In genomic region chr3:188700918-188701317, GRCh38 we compare ENCODE assay signal across 19 cellular contexts.
A peak's percentile ranks its signal among the peaks of the same experiment; 100 is the strongest.
DNase-seq lines count a peak whose midpoint lies in the region; ATAC-seq and TF ChIP-seq lines count a peak whose summit lies in the region.
"Had no signal": no experiment of that assay in that cellular context is flagged by ENCODE, and none has a peak within 500 bp of the region (broad histone marks: within the 10 kb centered on the region; RNA-seq: fewer than 3 reads in every experiment).

No MANE protein-coding gene starts in this region.

- peaks cover 17% of the 10 kb centered on the region for H3K79me2 ChIP-seq in OCI-LY3 (ENCODE audit: low read length)

- peak overlapping the region; percentile 25 for H3K27ac Mint-ChIP-seq in activated T-cell treated with anti-CD3 and anti-CD28 coated beads, Interleukin-2, amount 50 U/mL, for 72 hours
- peak overlapping the region; percentile 86 for H3K27ac Mint-ChIP-seq in dendritic cell treated with granulocyte-macrophage colony-stimulating factor and Interleukin-4, amounts not matched to agents 40 ng/mL and 50 ng/mL, for 4 days
- peak overlapping the region; percentile 78 for H3K27ac Mint-ChIP-seq in stimulated activated naive CD8-positive, alpha-beta T cell treated with anti-CD3 and anti-CD28 coated beads, Interleukin-15, Interleukin-2, amounts not matched to agents 100 ng/mL and 50 ng/mL, for 24 hours
- H3K27ac Mint-ChIP-seq: CD8-positive, alpha-beta T cell; IgD-negative memory B cell had no signal

- no peaks in the 10 kb centered on the region for H3K9me3 ChIP-seq in OCI-LY3 (ENCODE audit: insufficient read depth, low read length)
- H3K9me3 ChIP-seq: Peyer's patch, SJCRH30 had no signal

- H2AFZ ChIP-seq in OCI-LY3 (ENCODE audit: low read depth, low read length), result no peak overlapping the region

- DNase-seq in activated T-cell treated with anti-CD3 and anti-CD28 coated beads, Interleukin-2, amount 50 U/mL, for 72 hours, result no peak
- DNase-seq in activated T-cell treated with anti-CD3 and anti-CD28 coated beads, Interleukin-2, amount 50 U/mL, for 1 hour, result no peak
- no peak for DNase-seq in NCI-H187 treated with DMSO at 0.1 percent for 48 hours (lab: John Stamatoyannopoulos, UW)
- no peak for DNase-seq in DMS 273 (lab: John Stamatoyannopoulos, UW; ENCODE audit: unreplicated experiment)
- no peak for DNase-seq in NCI-H1092 treated with DMSO at 0.1 percent for 48 hours (lab: John Stamatoyannopoulos, UW)
- DNase-seq: CD8-positive, alpha-beta T cell; NCI-H1105 treated with DMSO at 0.1 percent for 48 hours; NCI-H2081; NCI-H2171; NCI-H345; NCI-H524; NCI-H774; NK-92 treated with Interleukin-12 subunit alpha and Interleukin-12 subunit beta, amount 100 ng/mL, for 24 hours; Peyer's patch; SJCRH30 had no signal

- H3K4me3 Mint-ChIP-seq in activated T-cell treated with anti-CD3 and anti-CD28 coated beads, Interleukin-2, amount 50 U/mL, for 72 hours, result peak overlapping the region in 1 of 2 donors; percentile 23
- no peak overlapping the region for H3K4me3 Mint-ChIP-seq in dendritic cell treated with granulocyte-macrophage colony-stimulating factor and Interleukin-4, amounts not matched to agents 40 ng/mL and 50 ng/mL, for 4 days
- peak overlapping the region; percentile 46 for H3K4me3 Mint-ChIP-seq in stimulated activated naive CD8-positive, alpha-beta T cell treated with anti-CD3 and anti-CD28 coated beads, Interleukin-15, Interleukin-2, amounts not matched to agents 100 ng/mL and 50 ng/mL, for 24 hours
- H3K4me3 Mint-ChIP-seq: CD8-positive, alpha-beta T cell; IgD-negative memory B cell had no signal

- no peaks in the 10 kb centered on the region for H3K36me3 ChIP-seq in OCI-LY3 (replicated peaks; ENCODE audit: low read depth, low read length)
- H3K36me3 ChIP-seq: Peyer's patch, SJCRH30 had no signal

- ATAC-seq in activated T-cell treated with anti-CD3 and anti-CD28 coated beads, Interleukin-2, amount 50 U/mL, for 72 hours (replicated peaks in 1 of 2), result peak; percentile 42 to 50
- ATAC-seq: CD8-positive, alpha-beta T cell had no signal

- peak overlapping the region; percentile 57 for H3K4me3 ChIP-seq in OCI-LY3 (ENCODE audit: low read length)
- H3K4me3 ChIP-seq: Peyer's patch, SJCRH30 had no signal

- no peaks in the 10 kb centered on the region for H4K20me1 ChIP-seq in OCI-LY3 (ENCODE audit: insufficient read depth, low read length)

- H3K4me1 Mint-ChIP-seq in activated T-cell treated with anti-CD3 and anti-CD28 coated beads, Interleukin-2, amount 50 U/mL, for 72 hours (ENCODE audit: low read depth), result peaks cover 44% of the 10 kb centered on the region
- H3K4me1 Mint-ChIP-seq in dendritic cell treated with granulocyte-macrophage colony-stimulating factor and Interleukin-4, amounts not matched to agents 40 ng/mL and 50 ng/mL, for 4 days (ENCODE audit: low read depth), result peaks cover 55% of the 10 kb centered on the region
- H3K4me1 Mint-ChIP-seq in stimulated activated naive CD8-positive, alpha-beta T cell treated with anti-CD3 and anti-CD28 coated beads, Interleukin-15, Interleukin-2, amounts not matched to agents 100 ng/mL and 50 ng/mL, for 24 hours (ENCODE audit: low read depth), result peaks cover 49% of the 10 kb centered on the region

- TF ChIP-seq CTCF in OCI-LY3 (IDR thresholded peaks at IDR 0.05; ENCODE audit: low read depth, low read length), result no peak

- peaks cover 0 to 2% of the 10 kb centered on the region in 2 donors for H3K36me3 Mint-ChIP-seq in activated T-cell treated with anti-CD3 and anti-CD28 coated beads, Interleukin-2, amount 50 U/mL, for 72 hours (ENCODE audit: insufficient read depth in 2 of 2)
- peaks cover 8% of the 10 kb centered on the region for H3K36me3 Mint-ChIP-seq in dendritic cell treated with granulocyte-macrophage colony-stimulating factor and Interleukin-4, amounts not matched to agents 40 ng/mL and 50 ng/mL, for 4 days (ENCODE audit: low read depth)
- H3K36me3 Mint-ChIP-seq in stimulated activated naive CD8-positive, alpha-beta T cell treated with anti-CD3 and anti-CD28 coated beads, Interleukin-15, Interleukin-2, amounts not matched to agents 100 ng/mL and 50 ng/mL, for 24 hours (ENCODE audit: low read depth), result peaks cover 3% of the 10 kb centered on the region
- H3K36me3 Mint-ChIP-seq: CD8-positive, alpha-beta T cell had no signal

- peak overlapping the region; percentile 99 for H3K27ac ChIP-seq in OCI-LY3 (ENCODE audit: low read length)
- H3K27ac ChIP-seq: Peyer's patch, SJCRH30 had no signal

- peak overlapping the region; percentile 98 for H3K9ac ChIP-seq in OCI-LY3 (ENCODE audit: low read length)

- H3K9me3 Mint-ChIP-seq in activated T-cell treated with anti-CD3 and anti-CD28 coated beads, Interleukin-2, amount 50 U/mL, for 72 hours, result no peaks in the 10 kb centered on the region
- no peaks in the 10 kb centered on the region for H3K9me3 Mint-ChIP-seq in dendritic cell treated with granulocyte-macrophage colony-stimulating factor and Interleukin-4, amounts not matched to agents 40 ng/mL and 50 ng/mL, for 4 days
- no peaks in the 10 kb centered on the region for H3K9me3 Mint-ChIP-seq in stimulated activated naive CD8-positive, alpha-beta T cell treated with anti-CD3 and anti-CD28 coated beads, Interleukin-15, Interleukin-2, amounts not matched to agents 100 ng/mL and 50 ng/mL, for 24 hours
- H3K9me3 Mint-ChIP-seq: CD8-positive, alpha-beta T cell; IgD-negative memory B cell had no signal

- H3K4me1 ChIP-seq in OCI-LY3 (ENCODE audit: low read length), result peaks cover 93% of the 10 kb centered on the region
- H3K4me1 ChIP-seq: Peyer's patch, SJCRH30 had no signal

- peaks cover 28% of the 10 kb centered on the region for H3K27me3 Mint-ChIP-seq in activated T-cell treated with anti-CD3 and anti-CD28 coated beads, Interleukin-2, amount 50 U/mL, for 72 hours (ENCODE audit: low read depth)
- H3K27me3 Mint-ChIP-seq in dendritic cell treated with granulocyte-macrophage colony-stimulating factor and Interleukin-4, amounts not matched to agents 40 ng/mL and 50 ng/mL, for 4 days, result no peaks in the 10 kb centered on the region
- H3K27me3 Mint-ChIP-seq in stimulated activated naive CD8-positive, alpha-beta T cell treated with anti-CD3 and anti-CD28 coated beads, Interleukin-15, Interleukin-2, amounts not matched to agents 100 ng/mL and 50 ng/mL, for 24 hours, result no peaks in the 10 kb centered on the region

- intact Hi-C loops in dendritic cell treated with granulocyte-macrophage colony-stimulating factor and Interleukin-4, amounts not matched to agents 40 ng/mL and 50 ng/mL, for 4 days (cut with micrococcal nuclease), result loop anchor here (2.0 to 10.0 kb wide), 3 partner anchors 14 to 254 kb away; no protein-coding TSS in a partner anchor

- H3K27me3 ChIP-seq in OCI-LY3 (ENCODE audit: low read depth, low read length), result no peaks in the 10 kb centered on the region
- H3K27me3 ChIP-seq: Peyer's patch, SJCRH30 had no signal

- peak overlapping the region; percentile 77 for H3K4me2 ChIP-seq in OCI-LY3 (ENCODE audit: low read length)

Comparison
In these comparisons a context has a peak if more than half of its experiments do, and no peak if none do; other contexts are left out.
1. H3K27ac Mint-ChIP-seq: peak in every context shown above with its lines; median percentile 86 in dendritic cell treated with granulocyte-macrophage colony-stimulating factor and Interleukin-4, amounts not matched to agents 40 ng/mL and 50 ng/mL, for 4 days; 78 in stimulated activated naive CD8-positive, alpha-beta T cell treated with anti-CD3 and anti-CD28 coated beads, Interleukin-15, Interleukin-2, amounts not matched to agents 100 ng/mL and 50 ng/mL, for 24 hours; 25 in activated T-cell treated with anti-CD3 and anti-CD28 coated beads, Interleukin-2, amount 50 U/mL, for 72 hours.